8 cellular contexts compared by ENCODE assay signal in the genomic region with DNA sequence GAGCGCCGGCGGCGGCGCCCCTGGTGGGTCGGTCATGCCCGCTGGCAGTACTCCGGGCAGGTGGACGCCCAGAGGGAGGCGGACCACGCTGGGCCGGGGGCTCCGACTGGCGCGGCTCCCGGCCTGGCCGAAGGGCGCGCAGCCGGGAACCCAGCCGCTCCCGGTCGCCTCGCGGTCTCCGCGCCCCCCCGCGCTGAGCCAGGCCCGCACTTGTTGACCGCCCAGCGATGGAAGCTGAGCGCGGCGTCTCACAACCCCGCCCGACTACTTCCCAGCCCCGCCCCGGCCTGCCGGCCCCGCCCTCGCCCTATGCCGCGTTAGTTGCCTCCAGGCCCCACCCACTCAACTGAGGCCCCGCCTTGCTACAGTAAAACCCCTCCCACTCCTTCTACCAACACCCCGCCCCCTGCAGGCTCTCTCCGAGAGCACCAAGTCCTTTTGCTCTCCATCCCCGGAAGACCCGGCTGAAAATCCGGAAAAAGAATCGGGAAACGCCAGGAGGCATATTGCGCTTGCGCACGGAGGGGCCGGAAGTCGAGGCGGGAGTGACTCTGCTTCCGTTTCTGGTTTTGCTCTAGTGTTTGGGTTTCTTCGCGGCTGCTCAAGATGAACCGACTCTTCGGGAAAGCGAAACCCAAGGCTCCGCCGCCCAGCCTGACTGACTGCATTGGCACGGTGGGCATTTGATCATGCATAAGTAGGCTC. TPM values are rescaled to one million over a fixed set of nuclear protein-coding genes. Genes with fewer than 3 reads are reported as not detected.
DNase-seq lines count a peak whose midpoint lies in the region; TF ChIP-seq lines count a peak whose summit lies in the region.

Gene BAG1 (minus strand): TSS at position 236 of the 705 bp plus-strand sequence.
Gene CHMP5 (plus strand): TSS at position 577 of the 705 bp plus-strand sequence. CDS start 30 bp downstream, at position 607.

- H3K36me3 ChIP-seq in effector memory CD4-positive, alpha-beta T cell (ENCODE audit: control insufficient read depth, insufficient read depth, low read length): peaks cover 39% of the 10 kb centered on the region

- no peaks in the 10 kb centered on the region for H3K27me3 ChIP-seq in effector memory CD4-positive, alpha-beta T cell (replicated peaks; ENCODE audit: control insufficient read depth, insufficient read depth, low read length, poor library complexity, severe bottlenecking)

- no peak for TF ChIP-seq CTCF in GM20000 (IDR thresholded peaks at IDR 0.05; ENCODE audit: extremely low read depth, missing control alignments)

- peaks cover 22% of the 10 kb centered on the region for H3K4me1 ChIP-seq in effector memory CD4-positive, alpha-beta T cell (ENCODE audit: control insufficient read depth, insufficient read depth, low read length, poor library complexity, severe bottlenecking)

- peak within 1 kb of the TSS; percentile 82 for H3K27ac ChIP-seq in effector memory CD4-positive, alpha-beta T cell (ENCODE audit: insufficient read depth, low read length, poor library complexity, severe bottlenecking)

- POLR2A ChIA-PET in activated CD8-positive, alpha-beta memory T cell treated with anti-CD3 and anti-CD28 coated beads for 36 hours (lab: Charles Lee): interaction anchor here (2.3 kb wide), 1 partner anchor 25 kb away, joined by 8 read pairs; the partner anchor contains the start of gene NFX1

- H3K9me3 ChIP-seq in effector memory CD4-positive, alpha-beta T cell (ENCODE audit: control insufficient read depth, low read length): no peaks in the 10 kb centered on the region

- DNase-seq in COLO829 (ENCODE audit: low spot score): peak; percentile 100
- DNase-seq in GM20000 (ENCODE audit: low spot score): peak; percentile 99
- DNase-seq in HT-29 (ENCODE audit: low spot score): peak; percentile 99
- DNase-seq in NOMO-1 (lab: John Stamatoyannopoulos, UW; ENCODE audit: unreplicated experiment in 2 of 2): peak; percentile 100
- peak; percentile 99 to 100 (median 100) for DNase-seq in effector memory CD4-positive, alpha-beta T cell
- peak; percentile 99 to 100 for DNase-seq in lung microvascular endothelial cell (ENCODE audit: low read depth in 2 of 2)
- peak; percentile 99 to 100 (median 99) for DNase-seq in stimulated activated CD4-positive, alpha-beta T cell treated with anti-CD3 and anti-CD28 coated beads, TNF-alpha, amount 100 ng/mL, for 48 hours (ENCODE audit: low read depth in 3 of 3)

- peak within 1 kb of the TSS; percentile 93 for H3K4me3 ChIP-seq in effector memory CD4-positive, alpha-beta T cell (ENCODE audit: insufficient read depth, low read depth, low read length, poor library complexity, severe bottlenecking)

- CTCF ChIA-PET in activated CD8-positive, alpha-beta memory T cell treated with anti-CD3 and anti-CD28 coated beads for 36 hours (lab: Charles Lee): interaction anchor here (1.4 kb wide), 1 partner anchor 38 kb away, joined by 3 read pairs; no protein-coding TSS in a partner anchor

RNA-seq across cellular contexts. Expression of gene BAG1, which starts in this region (rescaled TPM):
- 70.0 and 78.4 TPM in 2 replicates for total RNA-seq in HT-29 (2014; rRNA removed; shearing (Covaris generic))
- 10 to 100 TPM; 76.9 to 78.8 TPM for total RNA-seq in activated CD8-positive, alpha-beta memory T cell treated with anti-CD3 and anti-CD28 coated beads for 36 hours
- total RNA-seq in lung microvascular endothelial cell: 32.0 and 44.4 TPM in 2 replicates

RNA-seq across cellular contexts. Expression of gene CHMP5, which starts in this region (rescaled TPM):
- total RNA-seq in HT-29 (2014; rRNA removed; shearing (Covaris generic)): 24.7 and 29.2 TPM in 2 replicates
- 10 to 100 TPM; 51.7 to 54.5 TPM for total RNA-seq in activated CD8-positive, alpha-beta memory T cell treated with anti-CD3 and anti-CD28 coated beads for 36 hours
- total RNA-seq in lung microvascular endothelial cell: 62.5 and 99.8 TPM in 2 replicates

Comparison
In these comparisons a context has a peak if more than half of its experiments do, and no peak if none do; other contexts are left out.
1. Peak in every context shown above with its lines: DNase-seq, H3K4me3 ChIP-seq and H3K27ac ChIP-seq.